ENCODE assay signal across 1 cellular context in genomic region chr7:148107741-148108140, GRCh38.
TF ChIP-seq lines count a peak whose summit lies in the region.

No MANE protein-coding gene starts in this region.

TF ChIP-seq in H1, 55 proteins besides CTCF, POLR2A, EP300 and RAD21 (continued from another document):
- peak; percentile 49 for TF ChIP-seq CTBP2 (IDR thresholded peaks at IDR 0.05; ENCODE audit: borderline replicate concordance, insufficient read depth, insufficient read length, low read length)
